9 cellular contexts compared by ENCODE assay signal in genomic region chr19:11279505-11280236, GRCh38. TPM values are rescaled to one million over a fixed set of nuclear protein-coding genes. Genes with fewer than 3 reads are reported as not detected.
A peak's percentile ranks its signal among the peaks of the same experiment; 100 is the strongest.
DNase-seq lines count a peak whose midpoint lies in the region; ATAC-seq and TF ChIP-seq lines count a peak whose summit lies in the region.
"Had no signal": no experiment of that assay in that cellular context is flagged by ENCODE, and none has a peak within 500 bp of the region (broad histone marks: within the 10 kb centered on the region; RNA-seq: fewer than 3 reads in every experiment).

No MANE protein-coding gene starts in this region.

- peak in 6 of 7 experiments; percentile 6 to 53 (median 34) for DNase-seq in CD8-positive, alpha-beta T cell
- DNase-seq in T-helper 9 cell (peak; percentile 7), endothelial cell (ENCODE audit: low spot score) (no peak), DMS 273 treated with DMSO at 0.1 percent for 48 hours (lab: John Stamatoyannopoulos, UW) (no peak), BE2C (no peak)
- DNase-seq: H7 had no signal

- H3K4me3 ChIP-seq in CD8-positive, alpha-beta T cell (ENCODE audit: low read depth, low read length), result no peak overlapping the region
- H3K4me3 ChIP-seq in BE2C (ENCODE audit: low read depth, low read length), result no peak overlapping the region

- TF ChIP-seq CTCF in CD8-positive, alpha-beta T cell (IDR thresholded peaks at IDR 0.05), result no peak
- no peak for TF ChIP-seq CTCF in endothelial cell (IDR thresholded peaks at IDR 0.05; ENCODE audit: unreplicated experiment)
- no peak for TF ChIP-seq CTCF in BE2C (IDR thresholded peaks at IDR 0.05; ENCODE audit: low read depth, low read length)

- no peaks in the 10 kb centered on the region for H3K36me3 Mint-ChIP-seq in CD8-positive, alpha-beta T cell
- no peaks in the 10 kb centered on the region for H3K36me3 Mint-ChIP-seq in endothelial cell (ENCODE audit: low read depth, unreplicated experiment)

- CTCF ChIA-PET in CD8-positive, alpha-beta T cell (lab: Charles Lee), result interaction anchor here (1.1 kb wide), 1 partner anchor 203 kb away, joined by 5 read pairs; no protein-coding TSS in a partner anchor

- H3K9me3 Mint-ChIP-seq in CD8-positive, alpha-beta T cell, result peaks cover 5% of the 10 kb centered on the region
- no peaks in the 10 kb centered on the region for H3K9me3 Mint-ChIP-seq in endothelial cell (ENCODE audit: unreplicated experiment)

- H3K27ac ChIP-seq in CD8-positive, alpha-beta T cell (ENCODE audit: low read depth, low read length), result no peak overlapping the region

- peak; percentile 69 for ATAC-seq in CD8-positive, alpha-beta T cell
- ATAC-seq in HG03097 (IDR thresholded peaks at IDR 0.05; ENCODE audit: low FRiP score, unreplicated experiment) (peak; percentile 43), HG02759 (IDR thresholded peaks at IDR 0.05; ENCODE audit: unreplicated experiment) (no peak), GM21528 (IDR thresholded peaks at IDR 0.05; ENCODE audit: low FRiP score, unreplicated experiment) (no peak)

- no peaks in the 10 kb centered on the region for H3K9me3 ChIP-seq in CD8-positive, alpha-beta T cell (ENCODE audit: low read length)
- H3K9me3 ChIP-seq in BE2C, result no peaks in the 10 kb centered on the region

- intact Hi-C loops in CD8-positive, alpha-beta T cell (cut with DNase I, micrococcal nuclease), result no loop called here

- H3K27ac Mint-ChIP-seq in CD8-positive, alpha-beta T cell, result peak overlapping the region; percentile 28
- H3K27ac Mint-ChIP-seq in endothelial cell (ENCODE audit: unreplicated experiment), result peak overlapping the region; percentile 93

- no peaks in the 10 kb centered on the region for H3K36me3 ChIP-seq in CD8-positive, alpha-beta T cell (ENCODE audit: insufficient read depth, low read length)
- no peaks in the 10 kb centered on the region for H3K36me3 ChIP-seq in BE2C

- H3K4me1 ChIP-seq in CD8-positive, alpha-beta T cell (ENCODE audit: insufficient read depth, low read length), result peaks cover 15% of the 10 kb centered on the region
- no peaks in the 10 kb centered on the region for H3K4me1 ChIP-seq in BE2C

- POLR2A ChIA-PET in CD8-positive, alpha-beta T cell (lab: Charles Lee), result no interaction called here

- H3K4me3 Mint-ChIP-seq in CD8-positive, alpha-beta T cell, result peak overlapping the region; percentile 54
- no peak overlapping the region for H3K4me3 Mint-ChIP-seq in endothelial cell (ENCODE audit: unreplicated experiment)

- no peaks in the 10 kb centered on the region for H3K27me3 ChIP-seq in CD8-positive, alpha-beta T cell (ENCODE audit: insufficient read depth, low read length)
- no peaks in the 10 kb centered on the region for H3K27me3 ChIP-seq in BE2C

- peaks cover 40% of the 10 kb centered on the region for H3K27me3 Mint-ChIP-seq in CD8-positive, alpha-beta T cell (ENCODE audit: low read depth)
- peaks cover 2% of the 10 kb centered on the region for H3K27me3 Mint-ChIP-seq in endothelial cell (ENCODE audit: unreplicated experiment)

- peaks cover 11% of the 10 kb centered on the region for H3K4me1 Mint-ChIP-seq in CD8-positive, alpha-beta T cell (ENCODE audit: low read depth)
- peaks cover 14% of the 10 kb centered on the region for H3K4me1 Mint-ChIP-seq in endothelial cell (ENCODE audit: unreplicated experiment)

RNA-seq across cellular contexts. Expression of gene TSPAN16, which starts 16.3 kb away (rescaled TPM):
- total RNA-seq in CD8-positive, alpha-beta T cell, result not detected
- total RNA-seq in endothelial cell (ENCODE audit: unreplicated experiment), result not detected
- not detected for polyA plus RNA-seq in BE2C (2012; ENCODE audit: insufficient read depth, insufficient read length, low read depth)
- total RNA-seq: H7 had no signal

RNA-seq across cellular contexts. Expression of gene DOCK6, which starts 17.3 kb away (rescaled TPM):
- total RNA-seq in CD8-positive, alpha-beta T cell, result under 1 TPM; 0.19 to 0.54 TPM
- 411 TPM for total RNA-seq in endothelial cell (ENCODE audit: unreplicated experiment)
- 2.4 TPM for polyA plus RNA-seq in BE2C (2012; ENCODE audit: insufficient read depth, insufficient read length, low read depth)

RNA-seq across cellular contexts. Expression of gene ANGPTL8, which starts 40.3 kb away (rescaled TPM):
- total RNA-seq in CD8-positive, alpha-beta T cell, result not detected
- not detected for total RNA-seq in endothelial cell (ENCODE audit: unreplicated experiment)
- not detected for polyA plus RNA-seq in BE2C (2012; ENCODE audit: insufficient read depth, insufficient read length, low read depth)
- total RNA-seq: H7 had no signal

RNA-seq across cellular contexts. Expression of gene RAB3D, which starts 59.8 kb away (rescaled TPM):
- total RNA-seq in CD8-positive, alpha-beta T cell, result 1 to 10 TPM; 1.4 to 1.9 TPM
- 76.0 TPM for total RNA-seq in endothelial cell (ENCODE audit: unreplicated experiment)
- polyA plus RNA-seq in BE2C (2012; ENCODE audit: insufficient read depth, insufficient read length, low read depth), result 6.2 TPM

Comparison
In these comparisons a context has a peak if more than half of its experiments do, and no peak if none do; other contexts are left out.
1. ATAC-seq: peak in CD8-positive, alpha-beta T cell (single experiment) and HG03097 (single experiment); none in HG02759 (single experiment) and GM21528 (single experiment).
2. DNase-seq: peak in CD8-positive, alpha-beta T cell (6 of 7) and T-helper 9 cell (single experiment); none in endothelial cell (single experiment), DMS 273 treated with DMSO at 0.1 percent for 48 hours (single experiment) and BE2C (single experiment).
3. RNA of gene DOCK6, which starts 17.3 kb away (total RNA-seq): 411 TPM in endothelial cell (single experiment); 0.19 to 0.54 TPM in CD8-positive, alpha-beta T cell; every median in the first group is over 100 times any median in the second.